ENCODE assay signal across 21 cellular contexts in the genomic region with DNA sequence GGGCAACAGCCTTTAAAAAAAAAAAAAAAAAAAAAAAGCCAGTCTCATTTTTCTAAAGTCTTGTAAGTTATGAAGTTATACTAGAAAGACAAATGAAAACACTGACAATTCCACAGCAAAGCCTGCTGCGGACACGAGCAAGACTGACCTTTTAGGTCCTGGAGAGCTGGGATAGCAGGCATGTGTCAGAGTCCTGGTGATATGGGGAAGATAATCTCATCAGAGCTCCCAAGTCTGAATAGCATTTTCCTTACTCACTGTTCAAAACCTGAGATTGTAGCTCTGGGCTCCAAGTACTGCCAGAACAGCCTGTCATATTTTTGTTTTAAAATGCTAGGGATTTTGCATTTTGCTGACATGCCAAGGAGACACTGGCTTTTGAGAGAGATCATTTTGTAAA.
DNase-seq lines count a peak whose midpoint lies in the region; ATAC-seq, FAIRE-seq and TF ChIP-seq lines count a peak whose summit lies in the region.
"Had no signal": no experiment of that assay in that cellular context is flagged by ENCODE, and none has a peak within 500 bp of the region (broad histone marks: within the 10 kb centered on the region; RNA-seq: fewer than 3 reads in every experiment).

No MANE protein-coding gene starts in this region.

- no peak overlapping the region for H3K4me3 ChIP-seq in IMR-90 (ENCODE audit: insufficient read depth, low read depth, low read length)
- H3K4me3 ChIP-seq in astrocyte (ENCODE audit: insufficient read depth, low read depth, low read length), result no peak overlapping the region
- H3K4me3 ChIP-seq in fibroblast of villous mesenchyme (ENCODE audit: low read depth, low read length), result no peak overlapping the region
- H3K4me3 ChIP-seq in smooth muscle cell, result no peak overlapping the region
- H3K4me3 ChIP-seq: A549, HAP-1 had no signal

- H3K27me3 Mint-ChIP-seq in astrocyte (ENCODE audit: low read depth, unreplicated experiment), result peaks cover 35% of the 10 kb centered on the region

- dilution Hi-C loops in IMR-90 (cut with HindIII; ENCODE audit: low sequenced_read_pairs, unreplicated experiment), result no loop called here

- H2BK5ac ChIP-seq in IMR-90 (ENCODE audit: low read depth, low read length, poor library complexity, severe bottlenecking), result no peak overlapping the region

- no peak for TF ChIP-seq POLR2A in IMR-90 (IDR thresholded peaks at IDR 0.05; ENCODE audit: low read depth, low read length)

- H3K9me3 ChIP-seq in IMR-90 (ENCODE audit: control insufficient read depth, insufficient read depth, low read length) (no peaks in the 10 kb centered on the region), astrocyte (ENCODE audit: insufficient read depth, low read depth, low read length) (no peaks in the 10 kb centered on the region), smooth muscle cell (replicated peaks; ENCODE audit: low read depth) (no peaks in the 10 kb centered on the region)
- H3K9me3 ChIP-seq: A549, HAP-1 had no signal

- H4K20me1 ChIP-seq in IMR-90 (ENCODE audit: insufficient read depth, low read length) (no peaks in the 10 kb centered on the region), astrocyte (ENCODE audit: insufficient read depth, low read length) (no peaks in the 10 kb centered on the region), smooth muscle cell (ENCODE audit: low read depth) (no peaks in the 10 kb centered on the region)

- no peak overlapping the region for H2BK15ac ChIP-seq in IMR-90 (ENCODE audit: low read depth, low read length)

- H3K79me2 ChIP-seq in astrocyte (ENCODE audit: insufficient read depth, low read length) (no peaks in the 10 kb centered on the region), smooth muscle cell (ENCODE audit: low read depth) (no peaks in the 10 kb centered on the region)

- H3K9me3 Mint-ChIP-seq in astrocyte (ENCODE audit: unreplicated experiment), result no peaks in the 10 kb centered on the region
- H3K9me3 Mint-ChIP-seq: CD4-positive, alpha-beta memory T cell had no signal

- no peak overlapping the region for H2AK9ac ChIP-seq in IMR-90 (replicated peaks; ENCODE audit: low read depth, low read length, poor library complexity)

- no peak for TF ChIP-seq CTCF in IMR-90 (conservative IDR thresholded peaks at IDR 0.05; ENCODE audit: low read depth, low read length)
- no peak for TF ChIP-seq CTCF in astrocyte (IDR thresholded peaks at IDR 0.05; ENCODE audit: insufficient read depth, low read depth, low read length)
- no peak for TF ChIP-seq CTCF in fibroblast of villous mesenchyme (IDR thresholded peaks at IDR 0.05; ENCODE audit: insufficient read depth, low read depth, low read length)
- no peak for TF ChIP-seq CTCF in smooth muscle cell (IDR thresholded peaks at IDR 0.05; ENCODE audit: borderline replicate concordance, insufficient read depth, poor library complexity, severe bottlenecking)

- H3F3A ChIP-seq in smooth muscle cell (ENCODE audit: low read depth), result peaks cover under 1% of the 10 kb centered on the region

- in situ Hi-C loops in IMR-90 (cut with MboI; ENCODE audit: low sequenced_read_pairs), result no loop called here

- no peaks in the 10 kb centered on the region for H3K36me3 Mint-ChIP-seq in astrocyte (ENCODE audit: low read depth, unreplicated experiment)
- H3K36me3 Mint-ChIP-seq: CD4-positive, alpha-beta memory T cell had no signal

- CTCF ChIA-PET in IMR-90 (lab: Yijun Ruan, JAX), result no interaction called here

- H2BK20ac ChIP-seq in IMR-90 (ENCODE audit: low read depth, low read length), result no peak overlapping the region

- H3K27ac ChIP-seq in IMR-90 (ENCODE audit: insufficient read depth, low read length) (no peak overlapping the region), astrocyte (ENCODE audit: low read depth, low read length) (no peak overlapping the region), smooth muscle cell (ENCODE audit: low read depth) (peak overlapping the region; percentile 10)
- H3K27ac ChIP-seq: A549 had no signal

- POLR2A ChIA-PET in IMR-90 (lab: Charles Lee; ENCODE audit: unreplicated experiment), result interaction anchor here (0.6 kb wide), 1 partner anchor 19 kb away, joined by 19 read pairs; no protein-coding TSS in a partner anchor

- H3K27ac Mint-ChIP-seq in astrocyte (ENCODE audit: unreplicated experiment), result no peak overlapping the region
- H3K27ac Mint-ChIP-seq: CD4-positive, alpha-beta memory T cell; HFFc6 had no signal

- H3K36me3 ChIP-seq in IMR-90 (ENCODE audit: control insufficient read depth, insufficient read depth, low read length), result no peaks in the 10 kb centered on the region
- no peaks in the 10 kb centered on the region for H3K36me3 ChIP-seq in astrocyte (ENCODE audit: insufficient read depth, low read length)
- no peaks in the 10 kb centered on the region for H3K36me3 ChIP-seq in smooth muscle cell (ENCODE audit: low read depth)
- H3K36me3 ChIP-seq: HAP-1 had no signal

- H4K8ac ChIP-seq in IMR-90 (ENCODE audit: low read depth in 2 of 2, low read length in 2 of 2), result no peak overlapping the region

- no peak overlapping the region for H3K4me2 ChIP-seq in IMR-90 (ENCODE audit: low read depth, low read length)
- no peak overlapping the region for H3K4me2 ChIP-seq in astrocyte (ENCODE audit: low read length)
- peak overlapping the region; percentile 37 for H3K4me2 ChIP-seq in smooth muscle cell
- H3K4me2 ChIP-seq: A549 had no signal

- peaks cover 2% of the 10 kb centered on the region for H3K4me1 Mint-ChIP-seq in astrocyte (ENCODE audit: low read depth, unreplicated experiment)
- H3K4me1 Mint-ChIP-seq: CD4-positive, alpha-beta memory T cell had no signal

- intact Hi-C loops in IMR-90 (cut with micrococcal nuclease), result no loop called here

- H3K79me1 ChIP-seq in IMR-90 (ENCODE audit: low read depth in 1 of 2, low read length in 2 of 2), result no peaks in the 10 kb centered on the region

- no peak overlapping the region for H2AFZ ChIP-seq in IMR-90 (replicated peaks; ENCODE audit: low read length, poor library complexity)
- H2AFZ ChIP-seq in astrocyte (ENCODE audit: low read depth, low read length), result no peak overlapping the region
- no peak overlapping the region for H2AFZ ChIP-seq in smooth muscle cell (ENCODE audit: low read depth)

- no peak overlapping the region for H3K14ac ChIP-seq in IMR-90 (replicated peaks; ENCODE audit: low read depth, low read length)

- no peak overlapping the region for H2AK5ac ChIP-seq in IMR-90 (ENCODE audit: low read depth, low read length)

- no peak for FAIRE-seq in astrocyte (lab: Jason Lieb, UNC)
- FAIRE-seq: A549, D721Med, GM12892, H54 had no signal

- no peak overlapping the region for H3K18ac ChIP-seq in IMR-90 (ENCODE audit: low read depth, low read length)

- H3K27me3 ChIP-seq in IMR-90 (ENCODE audit: control insufficient read depth, insufficient read depth, low read length), result no peaks in the 10 kb centered on the region
- H3K27me3 ChIP-seq in astrocyte (ENCODE audit: insufficient read depth, low read length), result no peaks in the 10 kb centered on the region
- no peaks in the 10 kb centered on the region for H3K27me3 ChIP-seq in smooth muscle cell (ENCODE audit: low read depth)

- H3K23ac ChIP-seq in IMR-90 (ENCODE audit: low read depth, low read length), result no peak overlapping the region

- no peak overlapping the region for H3K9ac ChIP-seq in IMR-90 (ENCODE audit: low read depth, low read length)
- no peak overlapping the region for H3K9ac ChIP-seq in astrocyte (ENCODE audit: low read length)
- no peak overlapping the region for H3K9ac ChIP-seq in smooth muscle cell (ENCODE audit: low read depth)

- DNase-seq in IMR-90 (peak; percentile 64), astrocyte (ENCODE audit: low read depth) (peak; percentile 73), fibroblast of villous mesenchyme (ENCODE audit: low read depth) (peak; percentile 20), smooth muscle cell (lab: John Stamatoyannopoulos, UW; ENCODE audit: unreplicated experiment) (no peak), DMS153 (lab: John Stamatoyannopoulos, UW) (no peak), COLO829 (ENCODE audit: low spot score) (no peak)
- DNase-seq: 8988T; ACHN; C1 segment of cervical spinal cord; CD4-positive, alpha-beta memory T cell; DMS 273 treated with DMSO at 0.1 percent for 48 hours; DMS53; DMS79 treated with DMSO at 0.1 percent for 48 hours; GOT3; HFFc6 had no signal

- no peak overlapping the region for H4K5ac ChIP-seq in IMR-90 (ENCODE audit: low read depth, low read length)

- ATAC-seq in IMR-90 (ENCODE audit: low read depth), result peak; percentile 70
- no peak for ATAC-seq in HG02642 (IDR thresholded peaks at IDR 0.05; ENCODE audit: poor library complexity, unreplicated experiment)
- ATAC-seq: A549 had no signal

- H3K4me3 Mint-ChIP-seq in astrocyte (ENCODE audit: unreplicated experiment), result no peak overlapping the region
- H3K4me3 Mint-ChIP-seq: CD4-positive, alpha-beta memory T cell; HFFc6 had no signal

- no peak for TF ChIP-seq RAD21 in IMR-90 (IDR thresholded peaks at IDR 0.05; ENCODE audit: low read length)

- H2BK120ac ChIP-seq in IMR-90 (ENCODE audit: low read depth, low read length), result no peak overlapping the region

- H4K91ac ChIP-seq in IMR-90 (ENCODE audit: insufficient read depth, low read depth, low read length), result no peak overlapping the region

- H3K4ac ChIP-seq in IMR-90 (ENCODE audit: low read depth, low read length), result no peak overlapping the region

- no TSS peak for BruUV-seq in IMR-90 (replicated peaks; lab: Mats Ljungman, UMichigan)

- H3K9me1 ChIP-seq in IMR-90 (ENCODE audit: insufficient read depth, low read length), result peaks cover 4% of the 10 kb centered on the region; the same call in 1 of the 2 replicates

- H3K4me1 ChIP-seq in IMR-90 (ENCODE audit: control insufficient read depth, insufficient read depth, low read length) (no peaks in the 10 kb centered on the region; the same call in 1 of the 2 replicates), astrocyte (ENCODE audit: insufficient read depth, low read length) (no peaks in the 10 kb centered on the region), smooth muscle cell (ENCODE audit: low read depth) (no peaks in the 10 kb centered on the region)
- H3K4me1 ChIP-seq: HAP-1 had no signal

- no CpG with 5 or more reads among the region's 2 CpGs for WGBS in IMR-90 (ENCODE audit: extremely low coverage in 2 of 2, insufficient read length in 1 of 2), 2 experiments
- WGBS in smooth muscle cell (ENCODE audit: low lambda C conversion rate), result 30% methylated on average over 2 of the region's 2 CpGs

- H3K56ac ChIP-seq in IMR-90 (ENCODE audit: extremely low read depth, insufficient read depth, low read length), result no peak overlapping the region

TF ChIP-seq in IMR-90, 13 proteins besides CTCF, POLR2A, EP300 and RAD21:
- TF ChIP-seq SMC3 (IDR thresholded peaks at IDR 0.05; ENCODE audit: low read depth, low read length) (no peak), BHLHE40 (IDR thresholded peaks at IDR 0.05; ENCODE audit: low read depth, low read length) (peak; percentile 27; the same call in 1 of the 2 replicates)

Comparison
In these comparisons a context has a peak if more than half of its experiments do, and no peak if none do; other contexts are left out.
1. DNase-seq: peak in IMR-90 (single experiment), astrocyte (single experiment) and fibroblast of villous mesenchyme (single experiment); none in smooth muscle cell (single experiment), DMS153 (single experiment) and COLO829 (single experiment).